Comparison of ENCODE assay signal across 6 cellular contexts in the genomic region with DNA sequence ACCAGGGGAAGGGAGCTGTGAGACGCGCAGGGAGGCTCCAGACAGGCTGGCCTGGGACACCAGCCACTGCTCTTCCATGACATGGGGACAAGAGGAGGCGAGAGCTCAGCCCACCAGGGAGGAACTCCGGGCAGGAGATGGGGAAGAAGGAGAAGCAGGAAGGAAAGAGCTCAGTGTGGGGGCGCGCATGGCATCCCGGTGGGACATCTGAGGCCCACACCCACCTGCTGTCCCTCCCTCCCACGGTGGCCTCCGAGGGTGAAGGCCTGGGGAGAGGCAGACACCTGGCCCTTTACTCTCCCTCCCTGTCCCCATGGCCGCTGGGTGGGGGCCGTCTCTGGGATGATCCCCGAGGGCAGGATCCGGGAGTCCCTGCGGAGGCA. TPM values are rescaled to one million over a fixed set of nuclear protein-coding genes. Genes with fewer than 3 reads are reported as not detected.
DNase-seq lines count a peak whose midpoint lies in the region; ATAC-seq and TF ChIP-seq lines count a peak whose summit lies in the region.
"Not testable (repeated sequence)": the region's sequence is repeated elsewhere in the genome, so short reads cannot be mapped to it uniquely, and the experiment has no call there.

No MANE protein-coding gene starts in this region.

- peak; percentile 13 for ATAC-seq in left ventricle myocardium superior

- not testable (repeated sequence) for TF ChIP-seq EP300 in SK-N-SH (IDR thresholded peaks at IDR 0.05; ENCODE audit: borderline replicate concordance in 1 of 2, low read depth in 1 of 2, low read length in 1 of 2)

- H3K9me3 ChIP-seq in GM23248 (ENCODE audit: low read depth); SK-N-SH; osteoblast (ENCODE audit: low read depth, low read length): not testable (repeated sequence)

- H3K36me3 ChIP-seq in GM23248 (ENCODE audit: low read depth); SK-N-SH (replicated peaks in 1 of 2; ENCODE audit: control insufficient read depth in 1 of 2, insufficient read depth in 2 of 2, low read length in 1 of 2); osteoblast (ENCODE audit: insufficient read depth, low read length); urinary bladder (ENCODE audit: insufficient read depth): not testable (repeated sequence)

- H3K27ac ChIP-seq in GM23248; SK-N-SH (ENCODE audit: low read depth in 2 of 2, low read length in 1 of 2); osteoblast (ENCODE audit: low read depth, low read length): not testable (repeated sequence)
- peak overlapping the region; percentile 23 for H3K27ac ChIP-seq in urinary bladder (ENCODE audit: low read depth)

- H4K20me1 ChIP-seq in GM23248 (ENCODE audit: insufficient read depth); SK-N-SH (ENCODE audit: insufficient read depth); osteoblast (ENCODE audit: insufficient read depth, low read length): not testable (repeated sequence)

- not testable (repeated sequence) for H3K79me2 ChIP-seq in GM23248 (ENCODE audit: insufficient read depth); SK-N-SH (ENCODE audit: insufficient read depth); osteoblast (ENCODE audit: insufficient read depth, low read length)

- H2AFZ ChIP-seq in GM23248 (peak overlapping the region; percentile 94), osteoblast (ENCODE audit: low read length) (peak overlapping the region; percentile 68)
- not testable (repeated sequence) for H2AFZ ChIP-seq in SK-N-SH (ENCODE audit: low read depth)

- peak overlapping the region; percentile 84 for H3K9ac ChIP-seq in GM23248
- H3K9ac ChIP-seq in SK-N-SH, result not testable (repeated sequence)

- CTCF ChIA-PET in SK-N-SH (lab: Yijun Ruan, JAX), result not testable (repeated sequence)

- not testable (repeated sequence) for DNase-seq in GM23248; SK-N-SH; astrocyte of the spinal cord (ENCODE audit: low read depth, low spot score); left ventricle myocardium superior; osteoblast (ENCODE audit: insufficient read length, low spot score, missing footprints)

- intact Hi-C loops in left ventricle myocardium superior (cut with micrococcal nuclease), result not testable (repeated sequence)

- not testable (repeated sequence) for H3F3A ChIP-seq in GM23248 (ENCODE audit: insufficient read depth); SK-N-SH (replicated peaks; ENCODE audit: insufficient read depth)

- H3K4me3 ChIP-seq in GM23248 (peak overlapping the region; percentile 87), SK-N-SH (ENCODE audit: low read depth in 2 of 2, low read length in 1 of 2) (peak overlapping the region in 1 of 2 experiments; percentile 16; a peak in 2 of 4 replicates), astrocyte of the spinal cord (ENCODE audit: low read depth, low read length) (peak overlapping the region; percentile 56), osteoblast (ENCODE audit: insufficient read depth, low read length) (peak overlapping the region; percentile 83)
- not testable (repeated sequence) for H3K4me3 ChIP-seq in urinary bladder (ENCODE audit: low read depth, low read length)

- in situ Hi-C loops in GM23248 (cut with MboI); astrocyte of the spinal cord (cut with HindIII; ENCODE audit: low sequenced_read_pairs): not testable (repeated sequence)

- 10 to 13% methylated on average over 9 to 13 of the region's 14 CpGs for WGBS in GM23248 (ENCODE audit: low coverage in 1 of 2, low lambda C conversion rate in 2 of 2, missing lambda C conversion rate in 2 of 2), 2 experiments
- WGBS in SK-N-SH (ENCODE audit: low lambda C conversion rate), result 93% methylated on average over 2 of the region's 14 CpGs
- WGBS in urinary bladder, result 34% methylated on average over 11 of the region's 14 CpGs

- POLR2A ChIA-PET in SK-N-SH (lab: Yijun Ruan, JAX), result not testable (repeated sequence)

- not testable (repeated sequence) for H3K27me3 ChIP-seq in GM23248 (replicated peaks; ENCODE audit: insufficient read depth); SK-N-SH (ENCODE audit: insufficient read depth); osteoblast (ENCODE audit: insufficient read depth, low read length)

- H3K4me2 ChIP-seq in GM23248 (ENCODE audit: unreplicated experiment) (peak overlapping the region; percentile 94), SK-N-SH (0 out of 2 replicates have a peak overlapping the region, but pooled peaks have one; percentile 24), osteoblast (ENCODE audit: insufficient read depth, low read length) (peak overlapping the region; percentile 39)

- H3K9me2 ChIP-seq in GM23248 (ENCODE audit: insufficient read depth); SK-N-SH: not testable (repeated sequence)

- not testable (repeated sequence) for H3K4me1 ChIP-seq in GM23248 (ENCODE audit: insufficient read depth); SK-N-SH (ENCODE audit: control insufficient read depth in 1 of 2, insufficient read depth in 2 of 2, low read depth in 1 of 2, low read length in 1 of 2); osteoblast (ENCODE audit: insufficient read depth, low read length); urinary bladder (ENCODE audit: insufficient read depth)

- not testable (repeated sequence) for TF ChIP-seq RAD21 in SK-N-SH (IDR thresholded peaks at IDR 0.05; ENCODE audit: low read length)

- not testable (repeated sequence) for TF ChIP-seq CTCF in SK-N-SH (IDR thresholded peaks at IDR 0.05); astrocyte of the spinal cord (IDR thresholded peaks at IDR 0.05; ENCODE audit: low read depth, low read length); osteoblast (IDR thresholded peaks at IDR 0.05; ENCODE audit: extremely low read depth, low read depth, low read length)

RNA-seq across cellular contexts. Expression of gene APOBEC3F, which starts 0.5 kb away (rescaled TPM):
- total RNA-seq in GM23248 (2014; rRNA removed; shearing (Covaris generic)), result 0.51 and 10.1 TPM in 2 replicates
- polyA plus RNA-seq in GM23248 (2016; fragmentation: Nextera tagmentation; extraction: Ambion mirVana), result 6.2 and 7.3 TPM in 2 replicates
- polyA plus RNA-seq in SK-N-SH (2012; rRNA removed), result 3.8 and 4.3 TPM in 2 replicates
- 3.3 and 4.0 TPM in 2 replicates for polyA plus RNA-seq in SK-N-SH (2012; cell fraction: cytosol; rRNA removed)
- 3.0 and 4.9 TPM in 2 replicates for polyA plus RNA-seq in SK-N-SH (2012; cell fraction: nucleus; rRNA removed)
- 4.4 TPM for total RNA-seq in left ventricle myocardium superior
- total RNA-seq in osteoblast, result 3.5 and 5.1 TPM in 2 replicates
- 4.7 TPM for total RNA-seq in urinary bladder
- polyA plus RNA-seq in urinary bladder, result 4.4 TPM

RNA-seq across cellular contexts. Expression of gene APOBEC3D, which starts 19.2 kb away (rescaled TPM):
- 0.13 and 1.3 TPM in 2 replicates for total RNA-seq in GM23248 (2014; rRNA removed; shearing (Covaris generic))
- 0.98 and 1.0 TPM in 2 replicates for polyA plus RNA-seq in GM23248 (2016; fragmentation: Nextera tagmentation; extraction: Ambion mirVana)
- polyA plus RNA-seq in SK-N-SH (2012; rRNA removed), result 0.21 and 0.37 TPM in 2 replicates
- 0.06 and 0.14 TPM in 2 replicates for polyA plus RNA-seq in SK-N-SH (2012; cell fraction: cytosol; rRNA removed)
- 0.87 and 0.88 TPM in 2 replicates for polyA plus RNA-seq in SK-N-SH (2012; cell fraction: nucleus; rRNA removed)
- 1.0 TPM for total RNA-seq in left ventricle myocardium superior
- total RNA-seq in osteoblast, result 3.2 and 4.0 TPM in 2 replicates
- total RNA-seq in urinary bladder, result 1.3 TPM
- 2.7 TPM for polyA plus RNA-seq in urinary bladder

RNA-seq across cellular contexts. Expression of gene APOBEC3C, which starts 26.1 kb away (rescaled TPM):
- total RNA-seq in GM23248 (2014; rRNA removed; shearing (Covaris generic)), result 6.6 and 7.6 TPM in 2 replicates
- polyA plus RNA-seq in GM23248 (2016; fragmentation: Nextera tagmentation; extraction: Ambion mirVana) (104 and 111 TPM in 2 replicates), SK-N-SH (2012; rRNA removed) (11.7 and 12.4 TPM in 2 replicates), urinary bladder (28.9 TPM)
- polyA plus RNA-seq in SK-N-SH (2012; cell fraction: cytosol; rRNA removed), result 11.4 and 13.0 TPM in 2 replicates
- 12.0 and 14.2 TPM in 2 replicates for polyA plus RNA-seq in SK-N-SH (2012; cell fraction: nucleus; rRNA removed)
- total RNA-seq in left ventricle myocardium superior (31.1 TPM), osteoblast (16.6 and 20.0 TPM in 2 replicates), urinary bladder (8.1 TPM)

RNA-seq across cellular contexts. Expression of gene APOBEC3G, which starts 36.9 kb away (rescaled TPM):
- total RNA-seq in GM23248 (2014; rRNA removed; shearing (Covaris generic)), result 5.1 and 7.5 TPM in 2 replicates
- polyA plus RNA-seq in GM23248 (2016; fragmentation: Nextera tagmentation; extraction: Ambion mirVana) (5.2 and 5.4 TPM in 2 replicates), SK-N-SH (2012; rRNA removed) (0.11 TPM in 1 of 2 replicates, not detected in the other), urinary bladder (12.7 TPM)
- 0.09 and 0.17 TPM in 2 replicates for polyA plus RNA-seq in SK-N-SH (2012; cell fraction: cytosol; rRNA removed)
- polyA plus RNA-seq in SK-N-SH (2012; cell fraction: nucleus; rRNA removed), result 0.08 and 0.10 TPM in 2 replicates
- total RNA-seq in left ventricle myocardium superior (3.9 TPM), osteoblast (15.6 and 18.1 TPM in 2 replicates), urinary bladder (10.1 TPM)

RNA-seq across cellular contexts. Expression of gene APOBEC3H, which starts 56.9 kb away (rescaled TPM):
- not detected in 2 replicates for total RNA-seq in GM23248 (2014; rRNA removed; shearing (Covaris generic))
- not detected in 2 replicates for polyA plus RNA-seq in GM23248 (2016; fragmentation: Nextera tagmentation; extraction: Ambion mirVana)
- 0.18 and 0.49 TPM in 2 replicates for polyA plus RNA-seq in SK-N-SH (2012; rRNA removed)
- polyA plus RNA-seq in SK-N-SH (2012; cell fraction: cytosol; rRNA removed), result 0.18 and 0.33 TPM in 2 replicates
- polyA plus RNA-seq in SK-N-SH (2012; cell fraction: nucleus; rRNA removed), result 0.54 and 0.77 TPM in 2 replicates
- 0.40 TPM for total RNA-seq in left ventricle myocardium superior
- total RNA-seq in osteoblast, result not detected in 2 replicates
- not detected for total RNA-seq in urinary bladder
- 0.24 TPM for polyA plus RNA-seq in urinary bladder

Comparison
In these comparisons a context has a peak if more than half of its experiments do, and no peak if none do; other contexts are left out.
1. H3K4me2 ChIP-seq: peak in every context shown above with its lines; median percentile 94 in GM23248; 39 in osteoblast; 24 in SK-N-SH.